8 cellular contexts compared by ENCODE assay signal in genomic region chr2:173448938-173449471, GRCh38.
A peak's percentile ranks its signal among the peaks of the same experiment; 100 is the strongest.
DNase-seq lines count a peak whose midpoint lies in the region; ATAC-seq and TF ChIP-seq lines count a peak whose summit lies in the region.

No MANE protein-coding gene starts in this region.

- no peaks in the 10 kb centered on the region for H3K9me3 Mint-ChIP-seq in activated CD4-positive, alpha-beta memory T cell treated with anti-CD3 and anti-CD28 coated beads for 36 hours
- no peaks in the 10 kb centered on the region for H3K9me3 Mint-ChIP-seq in endothelial cell (ENCODE audit: unreplicated experiment)
- H3K9me3 Mint-ChIP-seq in mesothelial cell of epicardium: no peaks in the 10 kb centered on the region

- CTCF ChIA-PET in activated CD4-positive, alpha-beta memory T cell treated with anti-CD3 and anti-CD28 coated beads for 36 hours (lab: Charles Lee): interaction anchor here (0.6 to 3.7 kb wide), 15 partner anchors 10 to 1176 kb away, joined by 3 to 52 read pairs (median 3); no protein-coding TSS in a partner anchor

- POLR2A ChIA-PET in activated CD4-positive, alpha-beta memory T cell treated with anti-CD3 and anti-CD28 coated beads for 36 hours (lab: Charles Lee): no interaction called here

- no peak overlapping the region for H3K27ac Mint-ChIP-seq in activated CD4-positive, alpha-beta memory T cell treated with anti-CD3 and anti-CD28 coated beads for 36 hours
- no peak overlapping the region for H3K27ac Mint-ChIP-seq in endothelial cell (ENCODE audit: unreplicated experiment)
- peak overlapping the region; percentile 58 for H3K27ac Mint-ChIP-seq in mesothelial cell of epicardium

- H3K27me3 Mint-ChIP-seq in activated CD4-positive, alpha-beta memory T cell treated with anti-CD3 and anti-CD28 coated beads for 36 hours: peaks cover 8% of the 10 kb centered on the region
- no peaks in the 10 kb centered on the region for H3K27me3 Mint-ChIP-seq in endothelial cell (ENCODE audit: unreplicated experiment)
- peaks cover 20% of the 10 kb centered on the region for H3K27me3 Mint-ChIP-seq in mesothelial cell of epicardium (ENCODE audit: low read depth)

- H3K4me3 Mint-ChIP-seq in activated CD4-positive, alpha-beta memory T cell treated with anti-CD3 and anti-CD28 coated beads for 36 hours: peak overlapping the region; percentile 57
- H3K4me3 Mint-ChIP-seq in endothelial cell (ENCODE audit: unreplicated experiment) (no peak overlapping the region), mesothelial cell of epicardium (peak overlapping the region; percentile 72)

- H3K4me1 Mint-ChIP-seq in activated CD4-positive, alpha-beta memory T cell treated with anti-CD3 and anti-CD28 coated beads for 36 hours (ENCODE audit: low read depth): peaks cover 16% of the 10 kb centered on the region
- H3K4me1 Mint-ChIP-seq in endothelial cell (ENCODE audit: unreplicated experiment) (peaks cover 17% of the 10 kb centered on the region), mesothelial cell of epicardium (no peaks in the 10 kb centered on the region)

- intact Hi-C loops in activated CD4-positive, alpha-beta memory T cell treated with anti-CD3 and anti-CD28 coated beads for 36 hours (cut with micrococcal nuclease): loop anchor here (1.0 to 10.0 kb wide), 3 partner anchors 47 to 422 kb away; no protein-coding TSS in a partner anchor

- DNase-seq in EH (ENCODE audit: low read depth) (peak; percentile 79), NCI-H748 (lab: John Stamatoyannopoulos, UW; ENCODE audit: unreplicated experiment) (peak; percentile 96), endothelial cell (ENCODE audit: low spot score) (peak; percentile 76), mesothelial cell of epicardium (ENCODE audit: low spot score in 2 of 2, unreplicated experiment in 2 of 2) (peak; percentile 63 to 79)
- DNase-seq in activated CD4-positive, alpha-beta memory T cell treated with anti-CD3 and anti-CD28 coated beads for 36 hours: peak; percentile 82
- peak; percentile 21 to 56 for DNase-seq in stimulated activated CD8-positive, alpha-beta memory T cell treated with anti-CD3 and anti-CD28 coated beads, Interleukin-7, amount 100 ng/mL, for 48 hours (ENCODE audit: extremely low read depth in 1 of 2, low read depth in 1 of 2)

- ATAC-seq in HG02642 (IDR thresholded peaks at IDR 0.05; ENCODE audit: poor library complexity, unreplicated experiment) (peak; percentile 72), HG03135 (IDR thresholded peaks at IDR 0.05; ENCODE audit: unreplicated experiment) (no peak)

- H3K36me3 Mint-ChIP-seq in activated CD4-positive, alpha-beta memory T cell treated with anti-CD3 and anti-CD28 coated beads for 36 hours: peaks cover 2% of the 10 kb centered on the region
- H3K36me3 Mint-ChIP-seq in endothelial cell (ENCODE audit: low read depth, unreplicated experiment): no peaks in the 10 kb centered on the region
- no peaks in the 10 kb centered on the region for H3K36me3 Mint-ChIP-seq in mesothelial cell of epicardium

- peak; percentile 39 for TF ChIP-seq CTCF in endothelial cell (IDR thresholded peaks at IDR 0.05; ENCODE audit: unreplicated experiment)
- TF ChIP-seq CTCF in mesothelial cell of epicardium (IDR thresholded peaks at IDR 0.05; ENCODE audit: unreplicated experiment): peak; percentile 46

Comparison
In these comparisons a context has a peak if more than half of its experiments do, and no peak if none do; other contexts are left out.
1. DNase-seq: peak in every context shown above with its lines; median percentile 96 in NCI-H748; 82 in activated CD4-positive, alpha-beta memory T cell treated with anti-CD3 and anti-CD28 coated beads for 36 hours; 79 in EH; 76 in endothelial cell; 71 in mesothelial cell of epicardium; 38 in stimulated activated CD8-positive, alpha-beta memory T cell treated with anti-CD3 and anti-CD28 coated beads, Interleukin-7, amount 100 ng/mL, for 48 hours.